ENCODE assay signal across 1 cellular context in the genomic region with DNA sequence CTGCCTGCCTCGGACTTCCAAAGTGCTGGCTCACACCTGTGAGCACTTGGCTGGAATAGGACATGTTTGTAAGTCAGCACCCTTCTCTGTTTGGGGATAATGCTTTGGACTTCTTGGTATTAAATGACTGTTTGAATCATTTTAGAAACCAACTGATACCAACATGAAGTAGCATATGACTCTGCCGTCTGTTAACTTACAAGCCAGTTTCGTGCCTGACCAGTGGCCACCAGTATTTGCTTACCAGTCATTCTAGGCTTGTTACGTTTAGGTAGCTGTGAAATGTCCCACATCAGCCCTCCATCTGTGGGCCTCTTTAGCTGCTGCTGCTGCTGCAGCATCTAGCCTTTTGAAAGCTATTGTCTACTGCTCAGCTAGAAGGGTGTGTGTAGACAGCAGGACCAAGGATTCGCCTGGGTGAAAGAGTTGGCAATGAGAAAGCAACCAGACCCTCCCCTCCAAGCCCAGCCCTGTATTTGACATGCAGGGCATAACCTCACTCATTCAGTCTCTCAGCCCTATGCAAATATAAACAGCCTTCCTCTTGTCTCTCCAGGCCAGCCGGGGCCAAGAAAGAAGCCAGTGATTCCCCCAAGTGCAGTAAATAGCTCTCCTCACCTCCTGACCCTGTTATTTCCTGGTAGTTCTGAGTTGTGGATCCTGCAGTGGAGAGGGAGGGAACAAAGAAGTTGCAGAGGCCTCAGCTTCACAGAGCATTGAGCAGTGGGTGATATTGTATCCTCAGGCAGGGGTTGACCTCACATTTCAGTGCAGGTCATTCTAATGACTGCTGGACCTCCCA.
TF ChIP-seq lines count a peak whose summit lies in the region.

No MANE protein-coding gene starts in this region.

TF ChIP-seq in GM12878, 131 proteins besides CTCF, POLR2A, EP300 and RAD21 (continues in another document):
- TF ChIP-seq SREBF2 (IDR thresholded peaks at IDR 0.05; ENCODE audit: low read length) (no peak), HDAC2 (IDR thresholded peaks at IDR 0.05) (no peak), ZNF24 (IDR thresholded peaks at IDR 0.05) (no peak), CHD2 (IDR thresholded peaks at IDR 0.05; ENCODE audit: borderline replicate concordance, low read depth, low read length) (peak; percentile 35; the same call in 1 of the 2 replicates), RAD51 (IDR thresholded peaks at IDR 0.05) (no peak), ZNF207 (IDR thresholded peaks at IDR 0.05; ENCODE audit: borderline replicate concordance) (no peak), PAX8 (IDR thresholded peaks at IDR 0.05) (no peak), MYB (IDR thresholded peaks at IDR 0.05; ENCODE audit: borderline replicate concordance, low read depth, low read length) (0 out of 2 replicates have a peak, but pooled peaks have one; percentile 58), CREM (IDR thresholded peaks at IDR 0.05; ENCODE audit: low read depth) (peak; percentile 27; the same call in 1 of the 2 replicates), HDAC6 (IDR thresholded peaks at IDR 0.05; ENCODE audit: unreplicated experiment) (no peak), CREB1 (IDR thresholded peaks at IDR 0.05; ENCODE audit: low read depth) (peak; percentile 30; the same call in 1 of the 2 replicates), BHLHE40 (IDR thresholded peaks at IDR 0.05; ENCODE audit: borderline replicate concordance in 1 of 2, low read depth in 2 of 2, low read length in 1 of 2) (no peak), MTA3 (IDR thresholded peaks at IDR 0.05; ENCODE audit: borderline replicate concordance, low read length) (peak; percentile 60; the same call in 1 of the 2 replicates), NFIC (IDR thresholded peaks at IDR 0.05; ENCODE audit: low read depth, low read length) (peak; percentile 50; the same call in 1 of the 2 replicates), ESRRA (IDR thresholded peaks at IDR 0.05; ENCODE audit: low read length) (no peak), NR2F1 (conservative IDR thresholded peaks at IDR 0.05) (peak; percentile 71), MEF2B (IDR thresholded peaks at IDR 0.05; ENCODE audit: partially characterized antibody, poor library complexity, severe bottlenecking) (no peak), KAT2A (conservative IDR thresholded peaks at IDR 0.05; ENCODE audit: control insufficient read depth, low read depth, low read length) (no peak), EGR1 (IDR thresholded peaks at IDR 0.05; ENCODE audit: borderline replicate concordance in 1 of 2, low read depth in 2 of 2, low read length in 2 of 2) (no peak), JUND (IDR thresholded peaks at IDR 0.05; ENCODE audit: low read depth, low read length) (no peak), ZNF217 (IDR thresholded peaks at IDR 0.05) (no peak), CHD4 (IDR thresholded peaks at IDR 0.05) (no peak), CEBPB (IDR thresholded peaks at IDR 0.05; ENCODE audit: borderline replicate concordance in 1 of 2, low read depth in 2 of 2, low read length in 2 of 2) (no peak), ATF7 (IDR thresholded peaks at IDR 0.05; ENCODE audit: low read depth) (0 out of 2 replicates have a peak, but pooled peaks have one; percentile 11), IKZF1 (conservative IDR thresholded peaks at IDR 0.05) (peak; percentile 32; the same call in 1 of the 2 replicates), EZH2 (IDR thresholded peaks at IDR 0.05; ENCODE audit: borderline replicate concordance, control insufficient read depth, low read depth, low read length) (no peak), RUNX3 (IDR thresholded peaks at IDR 0.05; ENCODE audit: low read length) (peak; percentile 68), CHD1 (IDR thresholded peaks at IDR 0.05; ENCODE audit: low read depth, low read length) (no peak), IRF4 (IDR thresholded peaks at IDR 0.05; ENCODE audit: low read depth, low read length) (0 out of 2 replicates have a peak, but pooled peaks have one; percentile 35), FOXM1 (IDR thresholded peaks at IDR 0.05; ENCODE audit: low read depth, low read length) (peak; percentile 62; the same call in 1 of the 2 replicates), IKZF2 (IDR thresholded peaks at IDR 0.05) (0 out of 4 replicates have a peak, but pooled peaks of 1 of the 2 experiments have one; percentile 15), KDM1A (IDR thresholded peaks at IDR 0.05; ENCODE audit: borderline replicate concordance) (no peak)
- TF ChIP-seq, protein P1, sequence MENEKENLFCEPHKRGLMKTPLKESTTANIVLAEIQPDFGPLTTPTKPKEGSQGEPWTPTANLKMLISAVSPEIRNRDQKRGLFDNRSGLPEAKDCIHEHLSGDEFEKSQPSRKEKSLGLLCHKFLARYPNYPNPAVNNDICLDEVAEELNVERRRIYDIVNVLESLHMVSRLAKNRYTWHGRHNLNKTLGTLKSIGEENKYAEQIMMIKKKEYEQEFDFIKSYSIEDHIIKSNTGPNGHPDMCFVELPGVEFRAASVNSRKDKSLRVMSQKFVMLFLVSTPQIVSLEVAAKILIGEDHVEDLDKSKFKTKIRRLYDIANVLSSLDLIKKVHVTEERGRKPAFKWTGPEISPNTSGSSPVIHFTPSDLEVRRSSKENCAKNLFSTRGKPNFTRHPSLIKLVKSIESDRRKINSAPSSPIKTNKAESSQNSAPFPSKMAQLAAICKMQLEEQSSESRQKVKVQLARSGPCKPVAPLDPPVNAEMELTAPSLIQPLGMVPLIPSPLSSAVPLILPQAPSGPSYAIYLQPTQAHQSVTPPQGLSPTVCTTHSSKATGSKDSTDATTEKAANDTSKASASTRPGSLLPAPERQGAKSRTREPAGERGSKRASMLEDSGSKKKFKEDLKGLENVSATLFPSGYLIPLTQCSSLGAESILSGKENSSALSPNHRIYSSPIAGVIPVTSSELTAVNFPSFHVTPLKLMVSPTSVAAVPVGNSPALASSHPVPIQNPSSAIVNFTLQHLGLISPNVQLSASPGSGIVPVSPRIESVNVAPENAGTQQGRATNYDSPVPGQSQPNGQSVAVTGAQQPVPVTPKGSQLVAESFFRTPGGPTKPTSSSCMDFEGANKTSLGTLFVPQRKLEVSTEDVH (IDR thresholded peaks at IDR 0.05; ENCODE audit: low read depth, partially characterized antibody) = no peak
- TF ChIP-seq, protein P2, sequence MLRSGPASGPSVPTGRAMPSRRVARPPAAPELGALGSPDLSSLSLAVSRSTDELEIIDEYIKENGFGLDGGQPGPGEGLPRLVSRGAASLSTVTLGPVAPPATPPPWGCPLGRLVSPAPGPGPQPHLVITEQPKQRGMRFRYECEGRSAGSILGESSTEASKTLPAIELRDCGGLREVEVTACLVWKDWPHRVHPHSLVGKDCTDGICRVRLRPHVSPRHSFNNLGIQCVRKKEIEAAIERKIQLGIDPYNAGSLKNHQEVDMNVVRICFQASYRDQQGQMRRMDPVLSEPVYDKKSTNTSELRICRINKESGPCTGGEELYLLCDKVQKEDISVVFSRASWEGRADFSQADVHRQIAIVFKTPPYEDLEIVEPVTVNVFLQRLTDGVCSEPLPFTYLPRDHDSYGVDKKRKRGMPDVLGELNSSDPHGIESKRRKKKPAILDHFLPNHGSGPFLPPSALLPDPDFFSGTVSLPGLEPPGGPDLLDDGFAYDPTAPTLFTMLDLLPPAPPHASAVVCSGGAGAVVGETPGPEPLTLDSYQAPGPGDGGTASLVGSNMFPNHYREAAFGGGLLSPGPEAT (IDR thresholded peaks at IDR 0.05; ENCODE audit: low read depth) = no peak
- TF ChIP-seq, protein P3, sequence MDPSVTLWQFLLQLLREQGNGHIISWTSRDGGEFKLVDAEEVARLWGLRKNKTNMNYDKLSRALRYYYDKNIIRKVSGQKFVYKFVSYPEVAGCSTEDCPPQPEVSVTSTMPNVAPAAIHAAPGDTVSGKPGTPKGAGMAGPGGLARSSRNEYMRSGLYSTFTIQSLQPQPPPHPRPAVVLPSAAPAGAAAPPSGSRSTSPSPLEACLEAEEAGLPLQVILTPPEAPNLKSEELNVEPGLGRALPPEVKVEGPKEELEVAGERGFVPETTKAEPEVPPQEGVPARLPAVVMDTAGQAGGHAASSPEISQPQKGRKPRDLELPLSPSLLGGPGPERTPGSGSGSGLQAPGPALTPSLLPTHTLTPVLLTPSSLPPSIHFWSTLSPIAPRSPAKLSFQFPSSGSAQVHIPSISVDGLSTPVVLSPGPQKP (IDR thresholded peaks at IDR 0.05; ENCODE audit: low read depth, low read length) = no peak
- TF ChIP-seq, protein P4, sequence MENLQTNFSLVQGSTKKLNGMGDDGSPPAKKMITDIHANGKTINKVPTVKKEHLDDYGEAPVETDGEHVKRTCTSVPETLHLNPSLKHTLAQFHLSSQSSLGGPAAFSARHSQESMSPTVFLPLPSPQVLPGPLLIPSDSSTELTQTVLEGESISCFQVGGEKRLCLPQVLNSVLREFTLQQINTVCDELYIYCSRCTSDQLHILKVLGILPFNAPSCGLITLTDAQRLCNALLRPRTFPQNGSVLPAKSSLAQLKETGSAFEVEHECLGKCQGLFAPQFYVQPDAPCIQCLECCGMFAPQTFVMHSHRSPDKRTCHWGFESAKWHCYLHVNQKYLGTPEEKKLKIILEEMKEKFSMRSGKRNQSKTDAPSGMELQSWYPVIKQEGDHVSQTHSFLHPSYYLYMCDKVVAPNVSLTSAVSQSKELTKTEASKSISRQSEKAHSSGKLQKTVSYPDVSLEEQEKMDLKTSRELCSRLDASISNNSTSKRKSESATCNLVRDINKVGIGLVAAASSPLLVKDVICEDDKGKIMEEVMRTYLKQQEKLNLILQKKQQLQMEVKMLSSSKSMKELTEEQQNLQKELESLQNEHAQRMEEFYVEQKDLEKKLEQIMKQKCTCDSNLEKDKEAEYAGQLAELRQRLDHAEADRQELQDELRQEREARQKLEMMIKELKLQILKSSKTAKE (IDR thresholded peaks at IDR 0.05; ENCODE audit: low read depth, poor library complexity, severe bottlenecking) = peak; percentile 31
- TF ChIP-seq, protein P5, sequence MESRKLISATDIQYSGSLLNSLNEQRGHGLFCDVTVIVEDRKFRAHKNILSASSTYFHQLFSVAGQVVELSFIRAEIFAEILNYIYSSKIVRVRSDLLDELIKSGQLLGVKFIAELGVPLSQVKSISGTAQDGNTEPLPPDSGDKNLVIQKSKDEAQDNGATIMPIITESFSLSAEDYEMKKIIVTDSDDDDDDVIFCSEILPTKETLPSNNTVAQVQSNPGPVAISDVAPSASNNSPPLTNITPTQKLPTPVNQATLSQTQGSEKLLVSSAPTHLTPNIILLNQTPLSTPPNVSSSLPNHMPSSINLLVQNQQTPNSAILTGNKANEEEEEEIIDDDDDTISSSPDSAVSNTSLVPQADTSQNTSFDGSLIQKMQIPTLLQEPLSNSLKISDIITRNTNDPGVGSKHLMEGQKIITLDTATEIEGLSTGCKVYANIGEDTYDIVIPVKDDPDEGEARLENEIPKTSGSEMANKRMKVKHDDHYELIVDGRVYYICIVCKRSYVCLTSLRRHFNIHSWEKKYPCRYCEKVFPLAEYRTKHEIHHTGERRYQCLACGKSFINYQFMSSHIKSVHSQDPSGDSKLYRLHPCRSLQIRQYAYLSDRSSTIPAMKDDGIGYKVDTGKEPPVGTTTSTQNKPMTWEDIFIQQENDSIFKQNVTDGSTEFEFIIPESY (IDR thresholded peaks at IDR 0.05) = no peak
- TF ChIP-seq, protein P6, sequence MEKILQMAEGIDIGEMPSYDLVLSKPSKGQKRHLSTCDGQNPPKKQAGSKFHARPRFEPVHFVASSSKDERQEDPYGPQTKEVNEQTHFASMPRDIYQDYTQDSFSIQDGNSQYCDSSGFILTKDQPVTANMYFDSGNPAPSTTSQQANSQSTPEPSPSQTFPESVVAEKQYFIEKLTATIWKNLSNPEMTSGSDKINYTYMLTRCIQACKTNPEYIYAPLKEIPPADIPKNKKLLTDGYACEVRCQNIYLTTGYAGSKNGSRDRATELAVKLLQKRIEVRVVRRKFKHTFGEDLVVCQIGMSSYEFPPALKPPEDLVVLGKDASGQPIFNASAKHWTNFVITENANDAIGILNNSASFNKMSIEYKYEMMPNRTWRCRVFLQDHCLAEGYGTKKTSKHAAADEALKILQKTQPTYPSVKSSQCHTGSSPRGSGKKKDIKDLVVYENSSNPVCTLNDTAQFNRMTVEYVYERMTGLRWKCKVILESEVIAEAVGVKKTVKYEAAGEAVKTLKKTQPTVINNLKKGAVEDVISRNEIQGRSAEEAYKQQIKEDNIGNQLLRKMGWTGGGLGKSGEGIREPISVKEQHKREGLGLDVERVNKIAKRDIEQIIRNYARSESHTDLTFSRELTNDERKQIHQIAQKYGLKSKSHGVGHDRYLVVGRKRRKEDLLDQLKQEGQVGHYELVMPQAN (conservative IDR thresholded peaks at IDR 0.05) = no peak
- TF ChIP-seq, protein P7, sequence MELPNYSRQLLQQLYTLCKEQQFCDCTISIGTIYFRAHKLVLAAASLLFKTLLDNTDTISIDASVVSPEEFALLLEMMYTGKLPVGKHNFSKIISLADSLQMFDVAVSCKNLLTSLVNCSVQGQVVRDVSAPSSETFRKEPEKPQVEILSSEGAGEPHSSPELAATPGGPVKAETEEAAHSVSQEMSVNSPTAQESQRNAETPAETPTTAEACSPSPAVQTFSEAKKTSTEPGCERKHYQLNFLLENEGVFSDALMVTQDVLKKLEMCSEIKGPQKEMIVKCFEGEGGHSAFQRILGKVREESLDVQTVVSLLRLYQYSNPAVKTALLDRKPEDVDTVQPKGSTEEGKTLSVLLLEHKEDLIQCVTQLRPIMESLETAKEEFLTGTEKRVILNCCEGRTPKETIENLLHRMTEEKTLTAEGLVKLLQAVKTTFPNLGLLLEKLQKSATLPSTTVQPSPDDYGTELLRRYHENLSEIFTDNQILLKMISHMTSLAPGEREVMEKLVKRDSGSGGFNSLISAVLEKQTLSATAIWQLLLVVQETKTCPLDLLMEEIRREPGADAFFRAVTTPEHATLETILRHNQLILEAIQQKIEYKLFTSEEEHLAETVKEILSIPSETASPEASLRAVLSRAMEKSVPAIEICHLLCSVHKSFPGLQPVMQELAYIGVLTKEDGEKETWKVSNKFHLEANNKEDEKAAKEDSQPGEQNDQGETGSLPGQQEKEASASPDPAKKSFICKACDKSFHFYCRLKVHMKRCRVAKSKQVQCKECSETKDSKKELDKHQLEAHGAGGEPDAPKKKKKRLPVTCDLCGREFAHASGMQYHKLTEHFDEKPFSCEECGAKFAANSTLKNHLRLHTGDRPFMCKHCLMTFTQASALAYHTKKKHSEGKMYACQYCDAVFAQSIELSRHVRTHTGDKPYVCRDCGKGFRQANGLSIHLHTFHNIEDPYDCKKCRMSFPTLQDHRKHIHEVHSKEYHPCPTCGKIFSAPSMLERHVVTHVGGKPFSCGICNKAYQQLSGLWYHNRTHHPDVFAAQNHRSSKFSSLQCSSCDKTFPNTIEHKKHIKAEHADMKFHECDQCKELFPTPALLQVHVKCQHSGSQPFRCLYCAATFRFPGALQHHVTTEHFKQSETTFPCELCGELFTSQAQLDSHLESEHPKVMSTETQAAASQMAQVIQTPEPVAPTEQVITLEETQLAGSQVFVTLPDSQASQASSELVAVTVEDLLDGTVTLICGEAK (IDR thresholded peaks at IDR 0.05; ENCODE audit: borderline replicate concordance) = no peak
- TF ChIP-seq, protein P8, sequence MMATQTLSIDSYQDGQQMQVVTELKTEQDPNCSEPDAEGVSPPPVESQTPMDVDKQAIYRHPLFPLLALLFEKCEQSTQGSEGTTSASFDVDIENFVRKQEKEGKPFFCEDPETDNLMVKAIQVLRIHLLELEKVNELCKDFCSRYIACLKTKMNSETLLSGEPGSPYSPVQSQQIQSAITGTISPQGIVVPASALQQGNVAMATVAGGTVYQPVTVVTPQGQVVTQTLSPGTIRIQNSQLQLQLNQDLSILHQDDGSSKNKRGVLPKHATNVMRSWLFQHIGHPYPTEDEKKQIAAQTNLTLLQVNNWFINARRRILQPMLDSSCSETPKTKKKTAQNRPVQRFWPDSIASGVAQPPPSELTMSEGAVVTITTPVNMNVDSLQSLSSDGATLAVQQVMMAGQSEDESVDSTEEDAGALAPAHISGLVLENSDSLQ (IDR thresholded peaks at IDR 0.05) = peak; percentile 5; the same call in 1 of the 2 replicates
